ENCODE assay signal across 1 cellular context in genomic region chr12:132711169-132711843, GRCh38.
TF ChIP-seq lines count a peak whose summit lies in the region.

No MANE protein-coding gene starts in this region.

TF ChIP-seq in GM12878, 131 proteins besides CTCF, POLR2A, EP300 and RAD21:
- TF ChIP-seq ZBED1 (IDR thresholded peaks at IDR 0.05; ENCODE audit: borderline replicate concordance) (no peak), RUNX3 (IDR thresholded peaks at IDR 0.05; ENCODE audit: low read length) (peak; percentile 22; the same call in 1 of the 2 replicates), RCOR1 (conservative IDR thresholded peaks at IDR 0.05; ENCODE audit: low read depth, low read length) (no peak), GABPA (IDR thresholded peaks at IDR 0.05; ENCODE audit: low read depth) (no peak), CHD2 (IDR thresholded peaks at IDR 0.05; ENCODE audit: borderline replicate concordance, low read depth, low read length) (no peak), RBBP5 (conservative IDR thresholded peaks at IDR 0.05) (no peak), MAX (IDR thresholded peaks at IDR 0.05; ENCODE audit: low read depth, low read length) (no peak)
